ENCODE assay signal across 19 cellular contexts in genomic region chr14:105030194-105030593, GRCh38. TPM values are rescaled to one million over a fixed set of nuclear protein-coding genes. Genes with fewer than 3 reads are reported as not detected.
A peak's percentile ranks its signal among the peaks of the same experiment; 100 is the strongest.
DNase-seq lines count a peak whose midpoint lies in the region; ATAC-seq and TF ChIP-seq lines count a peak whose summit lies in the region.
"Had no signal": no experiment of that assay in that cellular context is flagged by ENCODE, and none has a peak within 500 bp of the region (broad histone marks: within the 10 kb centered on the region; RNA-seq: fewer than 3 reads in every experiment).

No MANE protein-coding gene starts in this region.

- no peak overlapping the region for H2BK20ac ChIP-seq in H9 (ENCODE audit: low read depth, low read length, poor library complexity, severe bottlenecking)

- H3K4me1 Mint-ChIP-seq in H9 (peaks cover 11 to 17% of the 10 kb centered on the region in 2 experiments), chondrocyte (ENCODE audit: low read depth) (peaks cover 62% of the 10 kb centered on the region), glutamatergic neuron (ENCODE audit: low read depth, unreplicated experiment) (peaks cover 3% of the 10 kb centered on the region)

- H3K4me3 ChIP-seq in trophoblast cell (ENCODE audit: low read depth, low read length) = peak overlapping the region; percentile 37
- H3K4me3 ChIP-seq: A549, HAP-1 had no signal

- no peak overlapping the region; a peak in 1 of 7 replicates for H3K27ac Mint-ChIP-seq in H9
- no peak overlapping the region for H3K27ac Mint-ChIP-seq in chondrocyte (ENCODE audit: unreplicated experiment)
- H3K27ac Mint-ChIP-seq in glutamatergic neuron (ENCODE audit: unreplicated experiment) = peak overlapping the region; percentile 64
- H3K27ac Mint-ChIP-seq: CD4-positive, alpha-beta T cell had no signal

- no CpG with 5 or more reads among the region's 2 CpGs for WGBS in H9 (ENCODE audit: extremely low coverage, insufficient read length, low lambda C conversion rate)
- WGBS in trophoblast cell (ENCODE audit: extremely low coverage, insufficient coverage, insufficient read length) = no CpG with 5 or more reads among the region's 2 CpGs

- H3K27ac ChIP-seq in H9 (ENCODE audit: insufficient read length, low read depth, low read length) (no peak overlapping the region), trophoblast cell (ENCODE audit: low read depth, low read length) (no peak overlapping the region)
- H3K27ac ChIP-seq: 22Rv1, C4-2B had no signal

- H2BK120ac ChIP-seq in H9 (ENCODE audit: low read depth, low read length, poor library complexity, severe bottlenecking) (no peak overlapping the region), trophoblast cell (ENCODE audit: insufficient read depth, low read length, poor library complexity) (no peak overlapping the region)

- no peak overlapping the region for H3T11ph ChIP-seq in H9 (ENCODE audit: low read length)

- H2AFZ ChIP-seq in H9 (ENCODE audit: low read length) (no peak overlapping the region), trophoblast cell (ENCODE audit: insufficient read depth, low read length, poor library complexity) (no peak overlapping the region)

- H3K23ac ChIP-seq in H9 (ENCODE audit: insufficient read length, low read depth, low read length) = no peak overlapping the region
- no peak overlapping the region for H3K23ac ChIP-seq in trophoblast cell (ENCODE audit: low read length)

- H3K79me2 ChIP-seq in H9 (ENCODE audit: insufficient read depth, low read length) (no peaks in the 10 kb centered on the region), trophoblast cell (ENCODE audit: control insufficient read depth, insufficient read depth, low read length, poor library complexity) (no peaks in the 10 kb centered on the region)

- H4K5ac ChIP-seq in H9 (ENCODE audit: insufficient read length, low read depth, low read length) = no peak overlapping the region

- H3K23me2 ChIP-seq in H9 (ENCODE audit: insufficient read length, low read depth, low read length, poor library complexity, severe bottlenecking) = no peaks in the 10 kb centered on the region

- no peaks in the 10 kb centered on the region for H3K79me1 ChIP-seq in H9 (ENCODE audit: insufficient read depth, low read depth, low read length, poor library complexity, severe bottlenecking)
- peaks cover 8% of the 10 kb centered on the region for H3K79me1 ChIP-seq in trophoblast cell (ENCODE audit: low read length)

- H3K27me3 Mint-ChIP-seq in H9 (ENCODE audit: low read depth) = peaks cover 63% of the 10 kb centered on the region
- H3K27me3 Mint-ChIP-seq in chondrocyte (ENCODE audit: low read depth) = no peaks in the 10 kb centered on the region
- H3K27me3 Mint-ChIP-seq in glutamatergic neuron (ENCODE audit: unreplicated experiment) = peaks cover 3% of the 10 kb centered on the region
- H3K27me3 Mint-ChIP-seq: CD4-positive, alpha-beta T cell; IgD-negative memory B cell had no signal

- H2BK5ac ChIP-seq in H9 (ENCODE audit: insufficient read length, low read length) = no peak overlapping the region
- no peak overlapping the region for H2BK5ac ChIP-seq in trophoblast cell (ENCODE audit: low read depth, low read length, poor library complexity)

- H3K18ac ChIP-seq in H9 (ENCODE audit: insufficient read length, low read depth, low read length) = no peak overlapping the region
- no peak overlapping the region for H3K18ac ChIP-seq in trophoblast cell (ENCODE audit: low read length)

- no peak overlapping the region for H3K9ac ChIP-seq in H9 (ENCODE audit: extremely low read depth, insufficient read length, low read length)
- no peak overlapping the region for H3K9ac ChIP-seq in trophoblast cell (ENCODE audit: low read length)

- H2AK5ac ChIP-seq in H9 (ENCODE audit: insufficient read length, low read length) (no peak overlapping the region), trophoblast cell (ENCODE audit: low read length) (no peak overlapping the region)

- DNase-seq in H9 (no peak), chondrocyte (ENCODE audit: low spot score) (peak; percentile 33), glutamatergic neuron (peak; percentile 52), trophoblast cell (peak; percentile 77), HUDEP-2 (lab: John Stamatoyannopoulos, UW; ENCODE audit: unreplicated experiment in 76 of 76) (no peak), SW 1271 (lab: John Stamatoyannopoulos, UW) (no peak)
- DNase-seq: AML-193; Caco-2; CD4-positive, alpha-beta T cell; GDM1 had no signal

- H2BK15ac ChIP-seq in H9 (ENCODE audit: low read depth, low read length) = no peak overlapping the region

- no peak for TF ChIP-seq CTCF in H9 (conservative IDR thresholded peaks at IDR 0.05)
- TF ChIP-seq CTCF in chondrocyte (IDR thresholded peaks at IDR 0.05) = no peak
- no peak for TF ChIP-seq CTCF in glutamatergic neuron (IDR thresholded peaks at IDR 0.05; ENCODE audit: partially characterized antibody, unreplicated experiment)

- peaks cover 3% of the 10 kb centered on the region; the same call in 1 of the 2 replicates for H3K27me3 ChIP-seq in H9 (ENCODE audit: insufficient read depth, low read length)
- no peaks in the 10 kb centered on the region for H3K27me3 ChIP-seq in trophoblast cell (ENCODE audit: insufficient read depth, low read length)

- H4K91ac ChIP-seq in H9 (ENCODE audit: insufficient read length, low read depth, low read length) (no peak overlapping the region), trophoblast cell (ENCODE audit: low read depth, low read length) (no peak overlapping the region)

- H3K4me1 ChIP-seq in H9 (ENCODE audit: insufficient read depth, low read length) (no peaks in the 10 kb centered on the region; the same call in 1 of the 2 replicates), trophoblast cell (ENCODE audit: control insufficient read depth in 1 of 2, insufficient read depth in 2 of 2, low read length in 2 of 2) (no peaks in the 10 kb centered on the region)
- H3K4me1 ChIP-seq: Caco-2, HAP-1 had no signal

- ATAC-seq in GM18519 (IDR thresholded peaks at IDR 0.05; ENCODE audit: low FRiP score, unreplicated experiment) (no peak), esophagus mucosa (no peak)
- ATAC-seq: A549, HepG2 had no signal

- no peak overlapping the region for H3K4me2 ChIP-seq in H9 (ENCODE audit: insufficient read depth, insufficient read length, low read length)
- no peak overlapping the region for H3K4me2 ChIP-seq in trophoblast cell (ENCODE audit: low read length)
- H3K4me2 ChIP-seq: A549 had no signal

- H3K9me3 ChIP-seq in H9 (ENCODE audit: control insufficient read depth, low read depth, low read length) = no peaks in the 10 kb centered on the region
- peaks cover 1% of the 10 kb centered on the region for H3K9me3 ChIP-seq in trophoblast cell (ENCODE audit: insufficient read depth, low read depth, low read length)
- H3K9me3 ChIP-seq: A549, Caco-2, HAP-1 had no signal

- H2BK12ac ChIP-seq in H9 (ENCODE audit: insufficient read length, low read depth, low read length) (no peak overlapping the region), trophoblast cell (ENCODE audit: low read length) (no peak overlapping the region)

- H3K56ac ChIP-seq in H9 (ENCODE audit: insufficient read length, low read depth, low read length) = no peak overlapping the region

- H4K12ac ChIP-seq in trophoblast cell (ENCODE audit: low read depth, low read length) = no peak overlapping the region

- H3K4me3 Mint-ChIP-seq in H9 (no peak overlapping the region), chondrocyte (ENCODE audit: unreplicated experiment) (no peak overlapping the region), glutamatergic neuron (ENCODE audit: unreplicated experiment) (no peak overlapping the region)
- H3K4me3 Mint-ChIP-seq: CD4-positive, alpha-beta T cell had no signal

- H3K9me3 Mint-ChIP-seq in H9 = no peaks in the 10 kb centered on the region; a peak in 1 of 5 replicates
- no peaks in the 10 kb centered on the region for H3K9me3 Mint-ChIP-seq in chondrocyte (ENCODE audit: low read depth)
- peaks cover 2% of the 10 kb centered on the region for H3K9me3 Mint-ChIP-seq in glutamatergic neuron (ENCODE audit: unreplicated experiment)
- H3K9me3 Mint-ChIP-seq: CD4-positive, alpha-beta T cell had no signal

- H3K14ac ChIP-seq in H9 (ENCODE audit: insufficient read depth, low read length) = peak overlapping the region; percentile 13; the same call in 1 of the 2 replicates
- no peak overlapping the region for H3K14ac ChIP-seq in trophoblast cell (ENCODE audit: low read length)

- H4K20me1 ChIP-seq in H9 (ENCODE audit: control insufficient read depth, insufficient read depth, insufficient read length) = no peaks in the 10 kb centered on the region

- H3K4ac ChIP-seq in H9 (ENCODE audit: low read depth, low read length) (no peak overlapping the region), trophoblast cell (ENCODE audit: low read depth, low read length) (no peak overlapping the region)

- H4K8ac ChIP-seq in H9 (replicated peaks; ENCODE audit: insufficient read length, low read depth, low read length) (no peak overlapping the region), trophoblast cell (ENCODE audit: low read depth, low read length) (no peak overlapping the region)

- H3K36me3 ChIP-seq in trophoblast cell (ENCODE audit: control insufficient read depth in 1 of 2, insufficient read depth in 2 of 2, low read length in 2 of 2) = no peaks in the 10 kb centered on the region
- H3K36me3 ChIP-seq: HAP-1 had no signal

- no peaks in the 10 kb centered on the region for H3K36me3 Mint-ChIP-seq in H9 (ENCODE audit: insufficient read depth in 1 of 3, low read depth in 3 of 3)
- no peaks in the 10 kb centered on the region for H3K36me3 Mint-ChIP-seq in chondrocyte (ENCODE audit: low read depth)
- peaks cover 12% of the 10 kb centered on the region for H3K36me3 Mint-ChIP-seq in glutamatergic neuron (ENCODE audit: unreplicated experiment)
- H3K36me3 Mint-ChIP-seq: IgD-negative memory B cell had no signal

RNA-seq across cellular contexts. Expression of gene CDCA4, which starts 9.3 kb away (rescaled TPM):
- total RNA-seq in H9 (2021) (57.7 and 58.5 TPM in 2 replicates), chondrocyte (15.6 to 18.8 TPM (median 18.0 TPM) in 3 replicates), glutamatergic neuron (ENCODE audit: unreplicated experiment) (23.2 TPM), esophagus mucosa (21.8 TPM)
- 16.8 and 18.1 TPM in 2 replicates for polyA plus RNA-seq in trophoblast cell (2013)

RNA-seq across cellular contexts. Expression of gene GPR132, which starts 35.0 kb away (rescaled TPM):
- total RNA-seq in H9 (2021) = 0.20 and 0.24 TPM in 2 replicates
- 0.23 to 0.48 TPM (median 0.30 TPM) in 3 replicates for total RNA-seq in chondrocyte
- total RNA-seq in glutamatergic neuron (ENCODE audit: unreplicated experiment) = not detected
- 0.04 and 0.10 TPM in 2 replicates for polyA plus RNA-seq in trophoblast cell (2013)
- 0.36 TPM for total RNA-seq in esophagus mucosa
- total RNA-seq: Caco-2, H1, HepG2 had no signal
- polyA plus RNA-seq: HepG2 had no signal

RNA-seq across cellular contexts. Expression of gene CLBA1, which starts 44.6 kb away (rescaled TPM):
- total RNA-seq in H9 (2021) (2.4 and 3.0 TPM in 2 replicates), chondrocyte (6.0 to 6.3 TPM (median 6.3 TPM) in 3 replicates), glutamatergic neuron (ENCODE audit: unreplicated experiment) (5.9 TPM), esophagus mucosa (8.2 TPM)
- polyA plus RNA-seq in trophoblast cell (2013) = 2.2 and 2.6 TPM in 2 replicates

RNA-seq across cellular contexts. Expression of gene AHNAK2, which starts 52.0 kb away (rescaled TPM):
- total RNA-seq in H9 (2021) (2.3 and 2.8 TPM in 2 replicates), chondrocyte (271 to 361 TPM (median 274 TPM) in 3 replicates), glutamatergic neuron (ENCODE audit: unreplicated experiment) (44.8 TPM), esophagus mucosa (184 TPM)
- polyA plus RNA-seq in trophoblast cell (2013) = 1.2 and 1.5 TPM in 2 replicates

Comparison
In these comparisons a context has a peak if more than half of its experiments do, and no peak if none do; other contexts are left out.
1. DNase-seq: peak in chondrocyte (single experiment), glutamatergic neuron (single experiment) and trophoblast cell (2 of 2); none in H9 (single experiment), HUDEP-2 (0 of 76) and SW 1271 (0 of 2).